In genomic region chr20:43691928-43692524, GRCh38 we compare ENCODE assay signal across 1 cellular context.
A peak's percentile ranks its signal among the peaks of the same experiment; 100 is the strongest.
TF ChIP-seq lines count a peak whose summit lies in the region.

No MANE protein-coding gene starts in this region.

TF ChIP-seq in HepG2, 621 proteins besides CTCF, POLR2A, EP300 and RAD21 (continued from another document and continues in another):
- no peak for TF ChIP-seq ZNF318 (CRISPR knock-in tag; IDR thresholded peaks at IDR 0.05)
- TF ChIP-seq, protein P1, sequence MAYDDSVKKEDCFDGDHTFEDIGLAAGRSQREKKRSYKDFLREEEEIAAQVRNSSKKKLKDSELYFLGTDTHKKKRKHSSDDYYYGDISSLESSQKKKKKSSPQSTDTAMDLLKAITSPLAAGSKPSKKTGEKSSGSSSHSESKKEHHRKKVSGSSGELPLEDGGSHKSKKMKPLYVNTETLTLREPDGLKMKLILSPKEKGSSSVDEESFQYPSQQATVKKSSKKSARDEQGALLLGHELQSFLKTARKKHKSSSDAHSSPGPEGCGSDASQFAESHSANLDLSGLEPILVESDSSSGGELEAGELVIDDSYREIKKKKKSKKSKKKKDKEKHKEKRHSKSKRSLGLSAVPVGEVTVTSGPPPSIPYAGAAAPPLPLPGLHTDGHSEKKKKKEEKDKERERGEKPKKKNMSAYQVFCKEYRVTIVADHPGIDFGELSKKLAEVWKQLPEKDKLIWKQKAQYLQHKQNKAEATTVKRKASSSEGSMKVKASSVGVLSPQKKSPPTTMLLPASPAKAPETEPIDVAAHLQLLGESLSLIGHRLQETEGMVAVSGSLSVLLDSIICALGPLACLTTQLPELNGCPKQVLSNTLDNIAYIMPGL (CRISPR knock-in tag; IDR thresholded peaks at IDR 0.05; ENCODE audit: borderline replicate concordance in 1 of 2, low read depth in 1 of 2) = peak in 1 of 2 experiments; percentile 54; a peak in 1 of 4 replicates
- TF ChIP-seq TAF1 (CRISPR knock-in tag; IDR thresholded peaks at IDR 0.05) = no peak
- TF ChIP-seq ATF7-NPFF (CRISPR knock-in tag; IDR thresholded peaks at IDR 0.05; ENCODE audit: low read depth) = no peak
- TF ChIP-seq ATF2 (CRISPR knock-in tag; IDR thresholded peaks at IDR 0.05) = peak; percentile 25; the same call in 1 of the 2 replicates
- no peak for TF ChIP-seq NFATC3 (CRISPR knock-in tag; IDR thresholded peaks at IDR 0.05)
- TF ChIP-seq NFIB (CRISPR knock-in tag; IDR thresholded peaks at IDR 0.05; ENCODE audit: borderline replicate concordance) = no peak
- TF ChIP-seq NCOA5 (CRISPR knock-in tag; IDR thresholded peaks at IDR 0.05) = no peak
- TF ChIP-seq TEF (CRISPR knock-in tag; IDR thresholded peaks at IDR 0.05) = no peak
- no peak for TF ChIP-seq ZNF382 (CRISPR knock-in tag; IDR thresholded peaks at IDR 0.05; ENCODE audit: borderline replicate concordance)
- TF ChIP-seq ARID4A (CRISPR knock-in tag; IDR thresholded peaks at IDR 0.05; ENCODE audit: borderline replicate concordance) = no peak
- TF ChIP-seq E2F1 (CRISPR knock-in tag; IDR thresholded peaks at IDR 0.05) = no peak
- TF ChIP-seq CHD4 (IDR thresholded peaks at IDR 0.05; ENCODE audit: borderline replicate concordance, low read length) = no peak
- no peak for TF ChIP-seq ZBTB43 (CRISPR knock-in tag; conservative IDR thresholded peaks at IDR 0.05)
- TF ChIP-seq SP5 (CRISPR knock-in tag; IDR thresholded peaks at IDR 0.05; ENCODE audit: borderline replicate concordance, low read depth) = no peak
- TF ChIP-seq ZNF12 (CRISPR knock-in tag; IDR thresholded peaks at IDR 0.05) = no peak
- no peak for TF ChIP-seq ZNF329 (CRISPR knock-in tag; IDR thresholded peaks at IDR 0.05; ENCODE audit: low read depth)
- TF ChIP-seq SPEN (CRISPR knock-in tag; IDR thresholded peaks at IDR 0.05; ENCODE audit: low read depth) = no peak
- no peak for TF ChIP-seq CHCHD3 (CRISPR knock-in tag; IDR thresholded peaks at IDR 0.05)
- no peak for TF ChIP-seq DNMT1 (CRISPR knock-in tag; IDR thresholded peaks at IDR 0.05)
- TF ChIP-seq TP53 (CRISPR knock-in tag; conservative IDR thresholded peaks at IDR 0.05) = no peak
- TF ChIP-seq, protein P2, sequence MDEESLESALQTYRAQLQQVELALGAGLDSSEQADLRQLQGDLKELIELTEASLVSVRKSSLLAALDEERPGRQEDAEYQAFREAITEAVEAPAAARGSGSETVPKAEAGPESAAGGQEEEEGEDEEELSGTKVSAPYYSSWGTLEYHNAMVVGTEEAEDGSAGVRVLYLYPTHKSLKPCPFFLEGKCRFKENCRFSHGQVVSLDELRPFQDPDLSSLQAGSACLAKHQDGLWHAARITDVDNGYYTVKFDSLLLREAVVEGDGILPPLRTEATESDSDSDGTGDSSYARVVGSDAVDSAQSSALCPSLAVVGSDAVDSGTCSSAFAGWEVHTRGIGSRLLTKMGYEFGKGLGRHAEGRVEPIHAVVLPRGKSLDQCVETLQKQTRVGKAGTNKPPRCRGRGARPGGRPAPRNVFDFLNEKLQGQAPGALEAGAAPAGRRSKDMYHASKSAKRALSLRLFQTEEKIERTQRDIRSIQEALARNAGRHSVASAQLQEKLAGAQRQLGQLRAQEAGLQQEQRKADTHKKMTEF (CRISPR knock-in tag; IDR thresholded peaks at IDR 0.05) = no peak; the same call in 1 of the 2 replicates
- TF ChIP-seq ZHX1 (CRISPR knock-in tag; IDR thresholded peaks at IDR 0.05; ENCODE audit: low read depth) = no peak
- no peak for TF ChIP-seq NCOA1 (CRISPR knock-in tag; IDR thresholded peaks at IDR 0.05)
- TF ChIP-seq, protein P3, sequence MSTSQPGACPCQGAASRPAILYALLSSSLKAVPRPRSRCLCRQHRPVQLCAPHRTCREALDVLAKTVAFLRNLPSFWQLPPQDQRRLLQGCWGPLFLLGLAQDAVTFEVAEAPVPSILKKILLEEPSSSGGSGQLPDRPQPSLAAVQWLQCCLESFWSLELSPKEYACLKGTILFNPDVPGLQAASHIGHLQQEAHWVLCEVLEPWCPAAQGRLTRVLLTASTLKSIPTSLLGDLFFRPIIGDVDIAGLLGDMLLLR (CRISPR knock-in tag; IDR thresholded peaks at IDR 0.05) = peak; percentile 57; the same call in 1 of the 2 replicates
- TF ChIP-seq HDAC1 (CRISPR knock-in tag; IDR thresholded peaks at IDR 0.05) = no peak
- TF ChIP-seq KAT2B (IDR thresholded peaks at IDR 0.05; ENCODE audit: borderline replicate concordance, low read depth, low read length) = no peak; the same call in 1 of the 2 replicates
- no peak for TF ChIP-seq ZNF670 (CRISPR knock-in tag; IDR thresholded peaks at IDR 0.05; ENCODE audit: borderline replicate concordance)
- no peak for TF ChIP-seq ZKSCAN8 (CRISPR knock-in tag; IDR thresholded peaks at IDR 0.05; ENCODE audit: borderline replicate concordance)
- TF ChIP-seq SNAPC5 (CRISPR knock-in tag; IDR thresholded peaks at IDR 0.05; ENCODE audit: borderline replicate concordance) = no peak
- TF ChIP-seq ZMAT3 (CRISPR knock-in tag; conservative IDR thresholded peaks at IDR 0.05) = no peak
